ENCODE assay signal across 21 cellular contexts in the genomic region with DNA sequence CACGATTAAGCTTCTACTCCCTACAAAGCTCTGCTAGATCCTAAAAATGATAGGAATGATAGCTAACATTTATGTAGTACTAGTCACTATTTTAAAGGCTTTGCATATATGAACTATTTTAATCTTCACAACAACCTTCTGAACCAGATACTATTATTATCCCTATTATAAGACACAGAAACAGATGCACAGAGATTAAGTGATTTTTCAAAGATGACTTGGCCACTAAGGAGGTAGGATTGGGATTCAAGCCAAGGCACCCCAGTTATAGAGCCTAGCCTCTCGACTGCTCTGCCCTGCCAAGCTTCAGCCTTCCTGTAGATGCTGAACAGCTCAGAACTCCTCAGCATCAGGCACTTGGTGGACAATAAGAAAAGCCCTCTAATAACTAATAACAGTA.
"Had no signal": no experiment of that assay in that cellular context is flagged by ENCODE, and none has a peak within 500 bp of the region (broad histone marks: within the 10 kb centered on the region; RNA-seq: fewer than 3 reads in every experiment).

No MANE protein-coding gene starts in this region.

- H3K4me3 ChIP-seq: body of pancreas, heart left ventricle, right lobe of liver, thyroid gland, upper lobe of right lung had no signal

- H3K36me3 Mint-ChIP-seq: activated naive CD4-positive, alpha-beta T cell treated with anti-CD3 and anti-CD28 coated beads, Interleukin-2, amount 10 ng/mL, durations not matched to agents 7 days and 5 days; memory B cell; naive B cell; stimulated activated naive B cell treated with anti-CD40 and anti-IgM and Interleukin-4, amounts not matched to agents 10 μg/mL and 1 μg/mL and 100 μg/mL, for 72 hours had no signal

- H3K9me3 Mint-ChIP-seq: activated naive CD4-positive, alpha-beta T cell treated with anti-CD3 and anti-CD28 coated beads, Interleukin-2, amount 10 ng/mL, durations not matched to agents 7 days and 5 days; activated T-cell treated with anti-CD3 and anti-CD28 coated beads, Interleukin-2, amount 50 U/mL, for 4 hours; memory B cell; naive B cell; stimulated activated naive B cell treated with anti-CD40 and anti-IgM and Interleukin-4, amounts not matched to agents 10 μg/mL and 1 μg/mL and 100 μg/mL, for 72 hours had no signal

- H3K4me1 ChIP-seq: body of pancreas, right lobe of liver, thyroid gland, upper lobe of right lung had no signal

- H3K27me3 ChIP-seq: body of pancreas, heart left ventricle, right lobe of liver, thyroid gland, upper lobe of right lung had no signal

- H3K9me3 ChIP-seq: body of pancreas, thyroid gland, upper lobe of right lung had no signal

- H3K27ac ChIP-seq: body of pancreas, heart left ventricle, right lobe of liver, thyroid gland, upper lobe of right lung had no signal

- H3K4me3 Mint-ChIP-seq: activated CD4-positive, alpha-beta T cell treated with anti-CD3 and anti-CD28 coated beads, Interleukin-2, amount 10 ng/mL, durations not matched to agents 7 days and 5 days; activated naive CD4-positive, alpha-beta T cell treated with anti-CD3 and anti-CD28 coated beads, Interleukin-2, amount 10 ng/mL, durations not matched to agents 7 days and 5 days; activated T-cell treated with anti-CD3 and anti-CD28 coated beads, Interleukin-2, amount 50 U/mL, for 4 hours; dendritic cell treated with granulocyte-macrophage colony-stimulating factor and Interleukin-4, amounts not matched to agents 40 ng/mL and 50 ng/mL, for 4 days; memory B cell; naive B cell; stimulated activated naive B cell treated with anti-CD40 and anti-IgM and Interleukin-4, amounts not matched to agents 10 μg/mL and 1 μg/mL and 100 μg/mL, for 72 hours had no signal

- H3K27me3 Mint-ChIP-seq: activated CD4-positive, alpha-beta T cell treated with anti-CD3 and anti-CD28 coated beads, Interleukin-2, amount 10 ng/mL, durations not matched to agents 7 days and 5 days; activated naive CD4-positive, alpha-beta T cell treated with anti-CD3 and anti-CD28 coated beads, Interleukin-2, amount 10 ng/mL, durations not matched to agents 7 days and 5 days; dendritic cell treated with granulocyte-macrophage colony-stimulating factor and Interleukin-4, amounts not matched to agents 40 ng/mL and 50 ng/mL, for 4 days; memory B cell; stimulated activated naive B cell treated with anti-CD40 and anti-IgM and Interleukin-4, amounts not matched to agents 10 μg/mL and 1 μg/mL and 100 μg/mL, for 72 hours had no signal

- H3K27ac Mint-ChIP-seq: activated CD4-positive, alpha-beta T cell treated with anti-CD3 and anti-CD28 coated beads, Interleukin-2, amount 10 ng/mL, durations not matched to agents 7 days and 5 days; activated naive CD4-positive, alpha-beta T cell treated with anti-CD3 and anti-CD28 coated beads, Interleukin-2, amount 10 ng/mL, durations not matched to agents 7 days and 5 days; dendritic cell treated with granulocyte-macrophage colony-stimulating factor and Interleukin-4, amounts not matched to agents 40 ng/mL and 50 ng/mL, for 4 days; memory B cell; stimulated activated naive B cell treated with anti-CD40 and anti-IgM and Interleukin-4, amounts not matched to agents 10 μg/mL and 1 μg/mL and 100 μg/mL, for 72 hours had no signal

- DNase-seq: activated CD4-positive, alpha-beta T cell treated with anti-CD3 and anti-CD28 coated beads, Interleukin-2, amount 10 ng/mL, durations not matched to agents 7 days and 5 days; activated CD4-positive, CD25-positive, alpha-beta regulatory T cell treated with anti-CD3 and anti-CD28 coated beads, Interleukin-2, amount 50 U/mL, for 72 hours; activated CD8-positive, alpha-beta memory T cell treated with anti-CD3 and anti-CD28 coated beads, Interleukin-2, amount 50 U/mL, for 48 hours; activated effector memory CD4-positive, alpha-beta T cell treated with Interleukin-2 at 50 U/mL for 16 hours; activated naive CD4-positive, alpha-beta T cell treated with anti-CD3 and anti-CD28 coated beads, Interleukin-2, amount 10 ng/mL, durations not matched to agents 7 days and 5 days; activated T-cell treated with anti-CD3 and anti-CD28 coated beads, Interleukin-2, amount 50 U/mL, for 4 hours; anterior cingulate cortex; body of pancreas; effector CD4-positive, alpha-beta T cell; heart left ventricle; left ventricle myocardium superior; naive B cell; nucleus accumbens; right lobe of liver; stimulated activated CD4-positive, alpha-beta T cell treated with anti-CD3 and anti-CD28 coated beads, Interleukin-2, amount 100 ng/mL, for 48 hours; stimulated activated CD8-positive, alpha-beta memory T cell treated with anti-CD3 and anti-CD28 coated beads, Interleukin-4, amount 100 ng/mL, for 48 hours; stimulated activated naive B cell treated with anti-CD40 and anti-IgM and Interleukin-4, amounts not matched to agents 10 μg/mL and 1 μg/mL and 100 μg/mL, for 72 hours; thyroid gland; upper lobe of right lung had no signal

- ATAC-seq: activated T-cell treated with anti-CD3 and anti-CD28 coated beads, Interleukin-2, amount 50 U/mL, for 4 hours; body of pancreas; heart left ventricle; left ventricle myocardium superior; right lobe of liver; stimulated activated naive B cell treated with anti-CD40 and anti-IgM and Interleukin-4, amounts not matched to agents 10 μg/mL and 1 μg/mL and 100 μg/mL, for 72 hours; upper lobe of right lung had no signal

- H3K36me3 ChIP-seq: heart left ventricle, right lobe of liver, thyroid gland, upper lobe of right lung had no signal
